16 cellular contexts compared by ENCODE assay signal in genomic region chr4:48225368-48226141, GRCh38.
"Had no signal": no experiment of that assay in that cellular context is flagged by ENCODE, and none has a peak within 500 bp of the region (broad histone marks: within the 10 kb centered on the region; RNA-seq: fewer than 3 reads in every experiment).

No MANE protein-coding gene starts in this region.

- FAIRE-seq: colon, pancreas, urothelium cell line had no signal

- H3K27me3 ChIP-seq: cardiac muscle cell, foreskin keratinocyte, pancreas, testis had no signal

- H3K4me3 ChIP-seq: cardiac muscle cell, pancreas, testis had no signal

- H3K36me3 ChIP-seq: cardiac muscle cell, pancreas had no signal

- DNase-seq: activated CD4-positive, alpha-beta memory T cell treated with anti-CD3 and anti-CD28 coated beads for 36 hours; activated naive CD4-positive, alpha-beta T cell; activated naive CD8-positive, alpha-beta T cell treated with anti-CD3 and anti-CD28 coated beads, Interleukin-2, amount 50 U/mL, for 24 hours; activated T-cell treated with anti-CD3 and anti-CD28 coated beads, Interleukin-2, amount 50 U/mL, for 72 hours; foreskin keratinocyte; head of caudate nucleus; islet precursor cell; pancreas; retina; stimulated activated CD4-positive, alpha-beta T cell treated with anti-CD3 and anti-CD28 coated beads, Interleukin-15, amount 100 ng/mL, for 24 hours; stimulated activated CD4-positive, alpha-beta T cell treated with anti-CD3 and anti-CD28 coated beads, Interleukin-4, amount 100 ng/mL, for 4 hours; stimulated activated naive CD8-positive, alpha-beta T cell treated with anti-CD3 and anti-CD28 coated beads, Interleukin-15, amount 100 ng/mL, for 72 hours; testis had no signal

- H3K9me3 ChIP-seq: pancreas, testis had no signal

- H3K4me1 ChIP-seq: pancreas, testis had no signal

- ATAC-seq: activated naive CD8-positive, alpha-beta T cell treated with anti-CD3 and anti-CD28 coated beads, Interleukin-2, amount 50 U/mL, for 24 hours; activated T-cell treated with anti-CD3 and anti-CD28 coated beads, Interleukin-2, amount 50 U/mL, for 72 hours; foreskin keratinocyte; pancreas; stimulated activated naive CD8-positive, alpha-beta T cell treated with anti-CD3 and anti-CD28 coated beads, Interleukin-15, amount 100 ng/mL, for 72 hours had no signal

- H3K27ac ChIP-seq: cardiac muscle cell, foreskin keratinocyte, pancreas, testis had no signal
